9 cellular contexts compared by ENCODE assay signal in genomic region chr5:147482426-147483196, GRCh38. TPM values are rescaled to one million over a fixed set of nuclear protein-coding genes. Genes with fewer than 3 reads are reported as not detected.
DNase-seq lines count a peak whose midpoint lies in the region; ATAC-seq, FAIRE-seq and TF ChIP-seq lines count a peak whose summit lies in the region.
"Had no signal": no experiment of that assay in that cellular context is flagged by ENCODE, and none has a peak within 500 bp of the region (broad histone marks: within the 10 kb centered on the region; RNA-seq: fewer than 3 reads in every experiment).

No MANE protein-coding gene starts in this region.

- peak overlapping the region; percentile 80; the same call in 1 of the 2 replicates for H3K18ac ChIP-seq in IMR-90 (ENCODE audit: low read depth, low read length)

- ATAC-seq in IMR-90 (ENCODE audit: low read depth), result no peak
- ATAC-seq in stimulated activated effector memory CD8-positive, alpha-beta T cell treated with anti-CD3 and anti-CD28 coated beads, Interleukin-12 subunit alpha, Interleukin-12 subunit beta, amount 100 ng/mL, for 72 hours, result no peak

- peaks cover 35 to 54% of the 10 kb centered on the region in 2 experiments; a peak in 3 of 4 replicates for H3K79me1 ChIP-seq in IMR-90 (ENCODE audit: low read depth in 1 of 2, low read length in 2 of 2)

- no peaks in the 10 kb centered on the region for H3K4me1 Mint-ChIP-seq in stimulated activated effector memory CD8-positive, alpha-beta T cell treated with anti-CD3 and anti-CD28 coated beads, Interleukin-12 subunit alpha, Interleukin-12 subunit beta, amount 100 ng/mL, for 72 hours

- H3K27ac Mint-ChIP-seq in stimulated activated effector memory CD8-positive, alpha-beta T cell treated with anti-CD3 and anti-CD28 coated beads, Interleukin-12 subunit alpha, Interleukin-12 subunit beta, amount 100 ng/mL, for 72 hours, result no peak overlapping the region

- in situ Hi-C loops in IMR-90 (cut with MboI; ENCODE audit: low sequenced_read_pairs), result no loop called here

- H3K27ac ChIP-seq in IMR-90 (ENCODE audit: insufficient read depth, low read length), result no peak overlapping the region; the same call in 1 of the 2 replicates
- H3K27ac ChIP-seq in spleen, result peak overlapping the region in 7 of 8 donors; percentile 48 to 79 (median 73)

- no peaks in the 10 kb centered on the region for H3K9me3 ChIP-seq in IMR-90 (ENCODE audit: control insufficient read depth, insufficient read depth, low read length)
- H3K9me3 ChIP-seq in spleen, result no peaks in the 10 kb centered on the region

- no peak overlapping the region for H4K5ac ChIP-seq in IMR-90 (ENCODE audit: low read depth, low read length)

- H2AK5ac ChIP-seq in IMR-90 (ENCODE audit: low read depth, low read length), result peak overlapping the region; percentile 76; the same call in 1 of the 2 replicates

- peak overlapping the region; percentile 20 for H2BK120ac ChIP-seq in IMR-90 (ENCODE audit: low read depth, low read length)

- POLR2A ChIA-PET in IMR-90 (lab: Charles Lee; ENCODE audit: unreplicated experiment), result interaction anchor here (1.1 kb wide), 1 partner anchor 9 kb away, joined by 4 read pairs; no protein-coding TSS in a partner anchor

- H2BK20ac ChIP-seq in IMR-90 (ENCODE audit: low read depth, low read length), result peak overlapping the region; percentile 69

- H2BK15ac ChIP-seq in IMR-90 (ENCODE audit: low read depth, low read length), result peak overlapping the region; percentile 20; the same call in 1 of the 3 replicates

- no peaks in the 10 kb centered on the region for H3K36me3 Mint-ChIP-seq in stimulated activated effector memory CD8-positive, alpha-beta T cell treated with anti-CD3 and anti-CD28 coated beads, Interleukin-12 subunit alpha, Interleukin-12 subunit beta, amount 100 ng/mL, for 72 hours

- no peak overlapping the region for H2AFZ ChIP-seq in IMR-90 (replicated peaks; ENCODE audit: low read length, poor library complexity)

- intact Hi-C loops in IMR-90 (cut with micrococcal nuclease), result no loop called here
- intact Hi-C loops in spleen (cut with DNase I; ENCODE audit: low total_unique reads), result no loop called here

- 0 out of 2 replicates have a peak overlapping the region, but pooled peaks have one; percentile 40 for H3K14ac ChIP-seq in IMR-90 (replicated peaks; ENCODE audit: low read depth, low read length)

- dilution Hi-C loops in IMR-90 (cut with HindIII; ENCODE audit: low sequenced_read_pairs, unreplicated experiment), result no loop called here

- no peaks in the 10 kb centered on the region for H3K27me3 ChIP-seq in IMR-90 (ENCODE audit: control insufficient read depth, insufficient read depth, low read length)
- H3K27me3 ChIP-seq in spleen (replicated peaks in 1 of 7), result no peaks in the 10 kb centered on the region

- TF ChIP-seq POLR2A in IMR-90 (IDR thresholded peaks at IDR 0.05; ENCODE audit: low read depth, low read length) (no peak), spleen (IDR thresholded peaks at IDR 0.05) (no peak)

- no peak overlapping the region for H2AK9ac ChIP-seq in IMR-90 (replicated peaks; ENCODE audit: low read depth, low read length, poor library complexity)

- H3K4me3 ChIP-seq in IMR-90 (ENCODE audit: insufficient read depth, low read depth, low read length) (no peak overlapping the region), spleen (no peak overlapping the region)

- no peak overlapping the region for H3K4me2 ChIP-seq in IMR-90 (ENCODE audit: low read depth, low read length)

- WGBS in IMR-90 (ENCODE audit: extremely low coverage in 2 of 2, insufficient read length in 1 of 2), 2 experiments, result no CpG with 5 or more reads among the region's 9 CpGs
- WGBS in spleen, 5 donors, result 51 to 66% (median 57%) methylated on average over 9 of the region's 9 CpGs

- H3K9me3 Mint-ChIP-seq in stimulated activated effector memory CD8-positive, alpha-beta T cell treated with anti-CD3 and anti-CD28 coated beads, Interleukin-12 subunit alpha, Interleukin-12 subunit beta, amount 100 ng/mL, for 72 hours, result no peaks in the 10 kb centered on the region

- TF ChIP-seq RAD21 in IMR-90 (IDR thresholded peaks at IDR 0.05; ENCODE audit: low read length), result no peak

- no TSS peak for BruUV-seq in IMR-90 (replicated peaks; lab: Mats Ljungman, UMichigan)

- no peak overlapping the region for H3K4me3 Mint-ChIP-seq in stimulated activated effector memory CD8-positive, alpha-beta T cell treated with anti-CD3 and anti-CD28 coated beads, Interleukin-12 subunit alpha, Interleukin-12 subunit beta, amount 100 ng/mL, for 72 hours

- CTCF ChIA-PET in IMR-90 (lab: Yijun Ruan, JAX), result interaction anchor here (0.6 to 1.2 kb wide), 4 partner anchors 11 to 77 kb away, joined by 3 read pairs; no protein-coding TSS in a partner anchor

- TF ChIP-seq CTCF in IMR-90 (conservative IDR thresholded peaks at IDR 0.05; ENCODE audit: low read depth, low read length) (no peak), spleen (IDR thresholded peaks at IDR 0.05 in 8 of 11, conservative IDR thresholded peaks at IDR 0.05 in 3 of 11) (no peak)

- H3K56ac ChIP-seq in IMR-90 (ENCODE audit: extremely low read depth, insufficient read depth, low read length), result no peak overlapping the region

- H3K9ac ChIP-seq in IMR-90 (ENCODE audit: low read depth, low read length), result no peak overlapping the region

- peak overlapping the region; percentile 44 for H3K4ac ChIP-seq in IMR-90 (ENCODE audit: low read depth, low read length)

- no peak for DNase-seq in IMR-90
- DNase-seq in RCC 7860 (ENCODE audit: low spot score), result peak; percentile 10
- DNase-seq in glomerular visceral epithelial cell (ENCODE audit: extremely low spot score), result peak; percentile 45
- no peak for DNase-seq in spleen
- DNase-seq in activated naive CD4-positive, alpha-beta T cell treated with anti-CD3 and anti-CD28 coated beads, Interleukin-2, amount 50 U/mL, for 16 hours, result no peak
- no peak for DNase-seq in GOT3 (lab: John Stamatoyannopoulos, UW)
- DNase-seq in stimulated activated effector memory CD8-positive, alpha-beta T cell treated with anti-CD3 and anti-CD28 coated beads, Interleukin-12 subunit alpha, Interleukin-12 subunit beta, amount 100 ng/mL, for 72 hours (ENCODE audit: low spot score in 2 of 2), result no peak
- no peak for DNase-seq in SKM-1 treated with dmso at 0.1 percent for 144 hours (lab: John Stamatoyannopoulos, UW; ENCODE audit: unreplicated experiment)
- DNase-seq: cerebellar nuclear complex had no signal

- H4K20me1 ChIP-seq in IMR-90 (ENCODE audit: insufficient read depth, low read length), result 0 out of 2 replicates have a peak, but pooled peaks cover 4% of the 10 kb centered on the region

- peaks cover 7% of the 10 kb centered on the region for H3K9me1 ChIP-seq in IMR-90 (ENCODE audit: insufficient read depth, low read length)

- H3K36me3 ChIP-seq in IMR-90 (ENCODE audit: control insufficient read depth, insufficient read depth, low read length), result no peaks in the 10 kb centered on the region
- H3K36me3 ChIP-seq in spleen, result no peaks in the 10 kb centered on the region

- H2BK5ac ChIP-seq in IMR-90 (ENCODE audit: low read depth, low read length, poor library complexity, severe bottlenecking), result peak overlapping the region; percentile 20

- H3K23ac ChIP-seq in IMR-90 (ENCODE audit: low read depth, low read length), result peak overlapping the region; percentile 53

- peak overlapping the region; percentile 45; the same call in 1 of the 2 replicates for H4K91ac ChIP-seq in IMR-90 (ENCODE audit: insufficient read depth, low read depth, low read length)

- H4K8ac ChIP-seq in IMR-90 (ENCODE audit: low read depth in 2 of 2, low read length in 2 of 2), result peak overlapping the region in 1 of 2 experiments; percentile 26; a peak in 1 of 4 replicates

- peak; percentile 57 for FAIRE-seq in RCC 7860 (lab: Jason Lieb, UNC)

- peaks cover 16% of the 10 kb centered on the region for H3K4me1 ChIP-seq in IMR-90 (ENCODE audit: control insufficient read depth, insufficient read depth, low read length)
- peaks cover 10 to 59% (median 38%) of the 10 kb centered on the region in 6 donors for H3K4me1 ChIP-seq in spleen

TF ChIP-seq in IMR-90, 13 proteins besides CTCF, POLR2A, EP300 and RAD21:
- TF ChIP-seq CHD1 (IDR thresholded peaks at IDR 0.05; ENCODE audit: low read depth, low read length), result no peak

RNA-seq across cellular contexts. Expression of gene DPYSL3, which starts 27.3 kb away (rescaled TPM):
- 46.1 and 50.2 TPM in 2 replicates for total RNA-seq in IMR-90 (2012; rRNA removed)
- 60.9 and 66.4 TPM in 2 replicates for polyA plus RNA-seq in IMR-90 (2012; rRNA removed)
- polyA plus RNA-seq in IMR-90 (2012; cell fraction: cytosol; rRNA removed), result 31.1 and 32.6 TPM in 2 replicates
- 34.6 and 103 TPM in 2 replicates for polyA plus RNA-seq in IMR-90 (2012; cell fraction: nucleus; rRNA removed; ENCODE audit: low replicate concordance)
- total RNA-seq in spleen, result 10 to 100 TPM; 38.4 to 58.2 (median 46.7) TPM
- polyA plus RNA-seq in spleen, result 10 to 100 TPM in 2 of 3 donors, 1 to 10 TPM in 1; 10.0 to 20.5 (median 15.9) TPM

Comparison
In these comparisons a context has a peak if more than half of its experiments do, and no peak if none do; other contexts are left out.
1. DNase-seq: peak in RCC 7860 (single experiment) and glomerular visceral epithelial cell (single experiment); none in IMR-90 (single experiment), spleen (single experiment), activated naive CD4-positive, alpha-beta T cell treated with anti-CD3 and anti-CD28 coated beads, Interleukin-2, amount 50 U/mL, for 16 hours (single experiment), GOT3 (single experiment), stimulated activated effector memory CD8-positive, alpha-beta T cell treated with anti-CD3 and anti-CD28 coated beads, Interleukin-12 subunit alpha, Interleukin-12 subunit beta, amount 100 ng/mL, for 72 hours (0 of 2) and SKM-1 treated with dmso at 0.1 percent for 144 hours (single experiment).